ENCODE assay signal across 13 cellular contexts in the genomic region with DNA sequence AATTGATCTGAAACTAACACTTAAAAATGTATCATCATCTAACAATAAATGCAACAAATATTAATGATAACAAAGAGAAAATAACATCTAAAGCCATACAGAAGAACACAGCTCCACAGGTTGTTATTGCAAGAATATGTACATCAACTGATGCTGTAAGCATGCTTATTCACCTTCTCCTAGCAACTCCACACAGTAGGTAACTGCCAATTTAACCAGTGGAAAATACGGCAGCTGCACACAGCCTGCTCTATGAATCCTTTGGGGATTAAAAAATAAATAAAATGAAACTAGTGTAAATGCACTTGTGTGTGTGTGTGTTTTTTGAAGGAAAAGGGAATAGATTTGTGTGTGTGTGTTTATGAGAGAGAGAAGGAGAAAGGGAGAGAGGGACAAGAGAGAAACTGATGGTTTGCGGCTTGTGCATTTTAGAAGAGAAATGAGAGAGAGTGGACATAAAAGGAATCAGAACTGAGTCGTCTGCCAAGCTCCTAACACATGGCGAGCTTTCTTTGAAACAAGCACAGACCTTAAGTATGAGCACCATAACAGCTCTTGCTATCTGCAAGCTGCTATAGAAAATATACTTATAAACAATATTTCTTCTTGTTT.
DNase-seq lines count a peak whose midpoint lies in the region; ATAC-seq and TF ChIP-seq lines count a peak whose summit lies in the region.
"Had no signal": no experiment of that assay in that cellular context is flagged by ENCODE, and none has a peak within 500 bp of the region (broad histone marks: within the 10 kb centered on the region; RNA-seq: fewer than 3 reads in every experiment).

No MANE protein-coding gene starts in this region.

- H3K9ac ChIP-seq in GM23248 (no peak overlapping the region), endocrine pancreas (ENCODE audit: control insufficient read depth, insufficient read depth, low read length) (no peak overlapping the region), Karpas-422 (ENCODE audit: low read length) (no peak overlapping the region)

- H3K4me3 ChIP-seq in GM23248: peak overlapping the region; percentile 34
- peak overlapping the region; percentile 61 for H3K4me3 ChIP-seq in endocrine pancreas (ENCODE audit: control insufficient read depth, insufficient read depth, low read length)
- peak overlapping the region; percentile 12 for H3K4me3 ChIP-seq in psoas muscle
- H3K4me3 ChIP-seq in Karpas-422 (ENCODE audit: low read length): no peak overlapping the region
- H3K4me3 ChIP-seq: right lobe of liver had no signal

- peak; percentile 13 for DNase-seq in GM23248
- DNase-seq in NCI-H2227 (lab: John Stamatoyannopoulos, UW; ENCODE audit: unreplicated experiment): peak; percentile 43
- DNase-seq in psoas muscle: no peak
- no peak for DNase-seq in mucosa of gallbladder (ENCODE audit: low spot score)
- DNase-seq in Karpas-422: no peak
- DNase-seq in SIG-M5 treated with dmso at 0.1 percent for 504 hours (lab: John Stamatoyannopoulos, UW; ENCODE audit: unreplicated experiment): no peak
- DNase-seq: activated gamma-delta T cell treated with Interleukin-2 at 50 U/mL for 16 hours, left colon, NCI-H226, right lobe of liver had no signal

- no peak for ATAC-seq in psoas muscle
- no peak for ATAC-seq in GM21619 (IDR thresholded peaks at IDR 0.05; ENCODE audit: unreplicated experiment)
- ATAC-seq: HCT116, left colon, right lobe of liver had no signal

- peak overlapping the region; percentile 73 for H2AFZ ChIP-seq in GM23248
- no peak overlapping the region for H2AFZ ChIP-seq in Karpas-422 (ENCODE audit: low read length)

- H3K9me3 ChIP-seq in GM23248 (ENCODE audit: low read depth) (no peaks in the 10 kb centered on the region), endocrine pancreas (ENCODE audit: control insufficient read depth, low read length) (no peaks in the 10 kb centered on the region), psoas muscle (peaks cover 5% of the 10 kb centered on the region), Karpas-422 (ENCODE audit: low read length) (no peaks in the 10 kb centered on the region)
- H3K9me3 ChIP-seq: right lobe of liver had no signal

- H3K27ac ChIP-seq in GM23248: no peak overlapping the region
- no peak overlapping the region for H3K27ac ChIP-seq in psoas muscle
- H3K27ac ChIP-seq in Karpas-422 (ENCODE audit: low read length): no peak overlapping the region
- H3K27ac ChIP-seq: right lobe of liver had no signal

- TF ChIP-seq CTCF in psoas muscle (IDR thresholded peaks at IDR 0.05): no peak

- in situ Hi-C loops in GM23248 (cut with MboI): no loop called here

- no peaks in the 10 kb centered on the region for H3K27me3 ChIP-seq in GM23248 (replicated peaks; ENCODE audit: insufficient read depth)
- H3K27me3 ChIP-seq in endocrine pancreas (ENCODE audit: control insufficient read depth, insufficient read depth, low read length): no peaks in the 10 kb centered on the region
- no peaks in the 10 kb centered on the region for H3K27me3 ChIP-seq in psoas muscle (ENCODE audit: insufficient read depth in 3 of 3, low read length in 2 of 3)
- H3K27me3 ChIP-seq in Karpas-422 (ENCODE audit: low read length): no peaks in the 10 kb centered on the region
- H3K27me3 ChIP-seq: right lobe of liver had no signal

- 31 to 36% methylated on average over 4 of the region's 4 CpGs for WGBS in GM23248 (ENCODE audit: low coverage in 1 of 2, low lambda C conversion rate in 2 of 2, missing lambda C conversion rate in 2 of 2), 2 experiments
- 4 to 12% (median 6%) methylated on average over 4 of the region's 4 CpGs for WGBS in psoas muscle, 3 donors

- H3K36me3 ChIP-seq in GM23248 (ENCODE audit: low read depth): no peaks in the 10 kb centered on the region
- no peaks in the 10 kb centered on the region for H3K36me3 ChIP-seq in endocrine pancreas (ENCODE audit: control insufficient read depth, insufficient read depth, low read length)
- no peaks in the 10 kb centered on the region for H3K36me3 ChIP-seq in psoas muscle (ENCODE audit: insufficient read depth in 1 of 2, low read depth in 1 of 2)
- H3K36me3 ChIP-seq in Karpas-422 (ENCODE audit: insufficient read depth, low read length): no peaks in the 10 kb centered on the region
- H3K36me3 ChIP-seq: right lobe of liver had no signal

- intact Hi-C loops in psoas muscle (cut with DNase I): no loop called here

- H3F3A ChIP-seq in GM23248 (ENCODE audit: insufficient read depth): no peaks in the 10 kb centered on the region

- H3K79me2 ChIP-seq in GM23248 (ENCODE audit: insufficient read depth): no peaks in the 10 kb centered on the region
- H3K79me2 ChIP-seq in Karpas-422 (ENCODE audit: low read length): no peaks in the 10 kb centered on the region

- H3K9me2 ChIP-seq in GM23248 (ENCODE audit: insufficient read depth) (no peaks in the 10 kb centered on the region; the same call in 1 of the 2 replicates), Karpas-422 (replicated peaks; ENCODE audit: insufficient read depth, low read length) (no peaks in the 10 kb centered on the region)

- H4K20me1 ChIP-seq in GM23248 (ENCODE audit: insufficient read depth) (no peaks in the 10 kb centered on the region), Karpas-422 (ENCODE audit: insufficient read depth, low read depth, low read length) (no peaks in the 10 kb centered on the region)

- peak overlapping the region; percentile 41 for H3K4me2 ChIP-seq in GM23248 (ENCODE audit: unreplicated experiment)
- H3K4me2 ChIP-seq in Karpas-422 (ENCODE audit: low read depth, low read length, poor library complexity, severe bottlenecking): no peak overlapping the region

- H3K4me1 ChIP-seq in GM23248 (ENCODE audit: insufficient read depth): peaks cover 11% of the 10 kb centered on the region
- no peaks in the 10 kb centered on the region for H3K4me1 ChIP-seq in endocrine pancreas (ENCODE audit: control insufficient read depth, insufficient read depth, low read length)
- no peaks in the 10 kb centered on the region for H3K4me1 ChIP-seq in psoas muscle
- no peaks in the 10 kb centered on the region for H3K4me1 ChIP-seq in Karpas-422 (ENCODE audit: low read length)
- H3K4me1 ChIP-seq: right lobe of liver had no signal

Comparison
In these comparisons a context has a peak if more than half of its experiments do, and no peak if none do; other contexts are left out.
1. DNase-seq: peak in GM23248 (single experiment) and NCI-H2227 (single experiment); none in psoas muscle (0 of 2), mucosa of gallbladder (single experiment), Karpas-422 (single experiment) and SIG-M5 treated with dmso at 0.1 percent for 504 hours (single experiment).